In the genomic region with DNA sequence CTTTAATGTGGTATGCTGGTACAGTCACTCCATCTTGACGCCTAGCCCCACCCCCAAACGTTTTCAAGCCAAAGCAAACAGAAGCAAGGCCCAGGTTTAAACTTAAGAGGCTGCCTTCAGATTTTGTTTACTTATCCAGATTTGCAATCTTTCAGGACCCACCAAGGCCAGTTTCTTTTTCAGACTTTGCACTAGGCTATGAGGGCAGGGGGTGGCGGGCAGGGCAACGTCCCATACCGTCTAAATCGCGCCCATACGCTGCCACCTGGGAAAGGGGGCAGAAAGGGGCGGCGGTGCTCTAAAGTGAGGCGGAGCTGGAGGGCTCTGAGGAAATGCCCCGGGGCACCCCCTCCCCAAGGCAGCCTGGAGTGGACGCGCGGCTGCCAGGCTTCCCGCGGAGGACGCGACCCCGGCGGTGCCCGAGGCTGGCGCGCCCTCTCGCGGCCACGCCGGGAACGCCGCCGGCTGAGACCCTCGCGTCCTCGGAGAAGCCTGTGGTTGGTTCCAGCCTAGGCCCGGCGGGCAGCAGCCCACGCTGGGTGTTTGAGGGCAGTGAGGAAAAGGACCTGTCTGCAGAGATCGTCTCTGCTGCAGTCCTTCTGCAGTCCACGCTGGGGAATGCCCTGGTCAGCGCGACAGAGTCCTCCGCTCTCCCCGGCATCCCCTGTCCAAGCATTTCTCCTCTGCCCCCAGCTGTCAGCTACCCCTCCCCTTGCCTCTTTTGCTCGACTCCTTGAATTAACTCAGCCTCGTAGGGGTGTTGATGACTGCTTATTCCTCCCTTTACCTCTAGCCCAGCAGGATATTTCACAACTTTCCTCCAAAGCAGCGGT, we compare ENCODE assay signal across 8 cellular contexts.
DNase-seq lines count a peak whose midpoint lies in the region; ATAC-seq and TF ChIP-seq lines count a peak whose summit lies in the region.

No MANE protein-coding gene starts in this region.

- intact Hi-C loops in Right ventricle myocardium superior (cut with DNase I) (loop anchor here (2.0 to 5.0 kb wide), 2 partner anchors 342 to 485 kb away; no protein-coding TSS in a partner anchor), prostate gland (cut with DNase I) (loop anchor here (10.0 kb wide), 1 partner anchor 488 kb away; no protein-coding TSS in a partner anchor)

- DNase-seq in BJ (ENCODE audit: low read depth) = no peak
- DNase-seq in HFF-Myc (ENCODE audit: extremely low read depth, low read depth) = no peak
- DNase-seq in RPMI8226 = peak; percentile 54
- peak; percentile 19 for DNase-seq in activated gamma-delta T cell treated with anti-CD3 and anti-CD28 coated beads, Interleukin-2, amount 50 U/mL, for 16 hours (ENCODE audit: low read depth)
- DNase-seq in Right ventricle myocardium superior = peak; percentile 67
- no peak for DNase-seq in prostate gland (ENCODE audit: low spot score)

- ATAC-seq in Right ventricle myocardium superior (ENCODE audit: poor library complexity) (peak; percentile 91), GM21619 (IDR thresholded peaks at IDR 0.05; ENCODE audit: unreplicated experiment) (no peak), GM19463 (IDR thresholded peaks at IDR 0.05; ENCODE audit: unreplicated experiment) (no peak)

- H3K4me3 ChIP-seq in BJ (ENCODE audit: low read depth, low read length) = peak overlapping the region; percentile 41
- peak overlapping the region; percentile 25 for H3K4me3 ChIP-seq in HFF-Myc (replicated peaks; ENCODE audit: low read depth, low read length)
- H3K4me3 ChIP-seq in prostate gland = peak overlapping the region; percentile 20 to 26

- WGBS in prostate gland = 7% methylated on average over 44 of the region's 46 CpGs

- TF ChIP-seq POLR2A in prostate gland (IDR thresholded peaks at IDR 0.05) = no peak

- no peaks in the 10 kb centered on the region for H3K9me3 ChIP-seq in prostate gland

- CTCF ChIA-PET in BJ (lab: Yijun Ruan, JAX) = interaction anchor here (0.6 to 2.8 kb wide), 28 partner anchors 10 to 507 kb away, joined by 3 to 11 read pairs (median 3); no protein-coding TSS in a partner anchor

- H3K27me3 ChIP-seq in BJ (ENCODE audit: control insufficient read depth, insufficient read depth, low read length) (no peaks in the 10 kb centered on the region), prostate gland (replicated peaks; ENCODE audit: insufficient read depth) (no peaks in the 10 kb centered on the region)

- POLR2A ChIA-PET in BJ (lab: Charles Lee) = no interaction called here

- TF ChIP-seq CTCF in BJ (IDR thresholded peaks at IDR 0.05; ENCODE audit: insufficient read depth, low read depth, low read length) = peak; percentile 64
- TF ChIP-seq CTCF in HFF-Myc (IDR thresholded peaks at IDR 0.05; ENCODE audit: low read depth, low read length, missing control alignments) = peak; percentile 84
- peak; percentile 79 to 92 (median 82) for TF ChIP-seq CTCF in prostate gland (IDR thresholded peaks at IDR 0.05)

- H3K4me1 ChIP-seq in prostate gland (replicated peaks) = peaks cover 4% of the 10 kb centered on the region

- no peaks in the 10 kb centered on the region for H3K36me3 ChIP-seq in BJ (ENCODE audit: control insufficient read depth, insufficient read depth, low read length)
- no peaks in the 10 kb centered on the region for H3K36me3 ChIP-seq in prostate gland

- no peak overlapping the region for H3K27ac ChIP-seq in prostate gland

Comparison
In these comparisons a context has a peak if more than half of its experiments do, and no peak if none do; other contexts are left out.
1. DNase-seq: peak in RPMI8226 (single experiment), activated gamma-delta T cell treated with anti-CD3 and anti-CD28 coated beads, Interleukin-2, amount 50 U/mL, for 16 hours (single experiment) and Right ventricle myocardium superior (single experiment); none in BJ (single experiment), HFF-Myc (single experiment) and prostate gland (single experiment).
2. Peak in every context shown above with its lines, with median percentiles within 50 percentile points of each other: H3K4me3 ChIP-seq and CTCF ChIP-seq.